15 cellular contexts compared by ENCODE assay signal in genomic region chr13:80214050-80214449, GRCh38.
"Had no signal": no experiment of that assay in that cellular context is flagged by ENCODE, and none has a peak within 500 bp of the region (broad histone marks: within the 10 kb centered on the region; RNA-seq: fewer than 3 reads in every experiment).

No MANE protein-coding gene starts in this region.

- H3K36me3 ChIP-seq: gastroesophageal sphincter, ovary, spleen had no signal

- H3K4me3 Mint-ChIP-seq: activated CD4-positive, alpha-beta T cell treated with anti-CD3 and anti-CD28 coated beads, Interleukin-2, amount 10 ng/mL, durations not matched to agents 24 days and 14 days; activated CD8-positive, alpha-beta T cell treated with anti-CD3 and anti-CD28 coated beads, Interleukin-2, amount 10 ng/mL, durations not matched to agents 7 days and 5 days; endodermal cell; stimulated activated naive CD8-positive, alpha-beta T cell treated with anti-CD3 and anti-CD28 coated beads, Interleukin-15, Interleukin-2, amounts not matched to agents 100 ng/mL and 50 ng/mL, for 24 hours had no signal

- H3K9me3 ChIP-seq: gastroesophageal sphincter, ovary, spleen had no signal

- H3K36me3 Mint-ChIP-seq: activated naive CD4-positive, alpha-beta T cell treated with anti-CD3 and anti-CD28 coated beads, Interleukin-2, amount 50 U/mL, for 72 hours had no signal

- H3K4me3 ChIP-seq: gastroesophageal sphincter, ovary, spleen had no signal

- H3K4me1 Mint-ChIP-seq: activated CD4-positive, alpha-beta T cell treated with anti-CD3 and anti-CD28 coated beads, Interleukin-2, amount 10 ng/mL, durations not matched to agents 24 days and 14 days had no signal

- ATAC-seq: activated CD8-positive, alpha-beta T cell treated with anti-CD3 and anti-CD28 coated beads, Interleukin-2, amount 10 ng/mL, durations not matched to agents 7 days and 5 days; activated naive CD4-positive, alpha-beta T cell treated with anti-CD3 and anti-CD28 coated beads, Interleukin-2, amount 50 U/mL, for 72 hours; gastroesophageal sphincter; left ventricle myocardium superior; sciatic nerve had no signal

- DNase-seq: activated CD4-positive, alpha-beta T cell treated with anti-CD3 and anti-CD28 coated beads, Interleukin-2, amount 10 ng/mL, durations not matched to agents 24 days and 14 days; activated CD4-positive, CD25-positive, alpha-beta regulatory T cell; activated CD8-positive, alpha-beta memory T cell treated with anti-CD3 and anti-CD28 coated beads, Interleukin-2, amount 50 U/mL, for 4 hours; activated CD8-positive, alpha-beta T cell treated with anti-CD3 and anti-CD28 coated beads, Interleukin-2, amount 10 ng/mL, durations not matched to agents 7 days and 5 days; activated effector memory CD4-positive, alpha-beta T cell treated with anti-CD3 and anti-CD28 coated beads, Interleukin-2, amount 50 U/mL, for 16 hours; activated T-cell treated with anti-CD3 and anti-CD28 coated beads, Interleukin-2, amount 50 U/mL, for 48 hours; amygdala; endodermal cell; left ventricle myocardium superior; ovary; spleen had no signal

- H3K4me1 ChIP-seq: gastroesophageal sphincter, spleen had no signal

- H3K9me3 Mint-ChIP-seq: activated CD4-positive, alpha-beta T cell treated with anti-CD3 and anti-CD28 coated beads, Interleukin-2, amount 10 ng/mL, durations not matched to agents 24 days and 14 days; endodermal cell; stimulated activated naive CD8-positive, alpha-beta T cell treated with anti-CD3 and anti-CD28 coated beads, Interleukin-15, Interleukin-2, amounts not matched to agents 100 ng/mL and 50 ng/mL, for 24 hours had no signal

- H3K27me3 ChIP-seq: gastroesophageal sphincter, ovary, spleen had no signal

- H3K27me3 Mint-ChIP-seq: activated CD4-positive, alpha-beta T cell treated with anti-CD3 and anti-CD28 coated beads, Interleukin-2, amount 10 ng/mL, durations not matched to agents 24 days and 14 days; stimulated activated naive CD8-positive, alpha-beta T cell treated with anti-CD3 and anti-CD28 coated beads, Interleukin-15, Interleukin-2, amounts not matched to agents 100 ng/mL and 50 ng/mL, for 24 hours had no signal

- H3K27ac ChIP-seq: gastroesophageal sphincter, ovary, spleen had no signal

- H3K27ac Mint-ChIP-seq: activated CD4-positive, alpha-beta T cell treated with anti-CD3 and anti-CD28 coated beads, Interleukin-2, amount 10 ng/mL, durations not matched to agents 24 days and 14 days; activated CD8-positive, alpha-beta T cell treated with anti-CD3 and anti-CD28 coated beads, Interleukin-2, amount 10 ng/mL, durations not matched to agents 7 days and 5 days; activated naive CD4-positive, alpha-beta T cell treated with anti-CD3 and anti-CD28 coated beads, Interleukin-2, amount 50 U/mL, for 72 hours; stimulated activated naive CD8-positive, alpha-beta T cell treated with anti-CD3 and anti-CD28 coated beads, Interleukin-15, Interleukin-2, amounts not matched to agents 100 ng/mL and 50 ng/mL, for 24 hours had no signal
